ENCODE assay signal across 8 cellular contexts in genomic region chr7:106110885-106111670, GRCh38. TPM values are rescaled to one million over a fixed set of nuclear protein-coding genes. Genes with fewer than 3 reads are reported as not detected.
DNase-seq lines count a peak whose midpoint lies in the region; ATAC-seq and TF ChIP-seq lines count a peak whose summit lies in the region.

No MANE protein-coding gene starts in this region.

- peaks cover 61% of the 10 kb centered on the region for H3K36me3 ChIP-seq in DOHH2 (ENCODE audit: control insufficient read depth, low read length)
- H3K36me3 ChIP-seq in testis (ENCODE audit: low read depth, missing control alignments): no peaks in the 10 kb centered on the region

- H3K27me3 ChIP-seq in DOHH2 (ENCODE audit: control insufficient read depth, low read length) (no peaks in the 10 kb centered on the region), layer of hippocampus (ENCODE audit: control insufficient read depth, insufficient read depth, low read length) (no peaks in the 10 kb centered on the region), testis (no peaks in the 10 kb centered on the region)

- no peak for TF ChIP-seq CTCF in DOHH2 (IDR thresholded peaks at IDR 0.05; ENCODE audit: low read depth, low read length, poor library complexity, severe bottlenecking)
- TF ChIP-seq CTCF in astrocyte of the cerebellum (IDR thresholded peaks at IDR 0.05; ENCODE audit: low read depth, low read length, missing control alignments): no peak
- no peak for TF ChIP-seq CTCF in testis (IDR thresholded peaks at IDR 0.05)

- in situ Hi-C loops in astrocyte of the cerebellum (cut with HindIII; ENCODE audit: low sequenced_read_pairs): no loop called here

- no peaks in the 10 kb centered on the region for H3K9me3 ChIP-seq in DOHH2 (ENCODE audit: control insufficient read depth, insufficient read depth, low read length)
- H3K9me3 ChIP-seq in testis: no peaks in the 10 kb centered on the region

- 12% methylated on average over 21 of the region's 21 CpGs for WGBS in testis, 2 donors

- H3K27ac ChIP-seq in DOHH2 (ENCODE audit: low read depth, low read length): peak overlapping the region; percentile 88
- peak overlapping the region; percentile 95 for H3K27ac ChIP-seq in layer of hippocampus (ENCODE audit: low read depth, low read length)
- H3K27ac ChIP-seq in testis: peak overlapping the region; percentile 85 to 100

- H3K4me3 ChIP-seq in DOHH2 (ENCODE audit: low read length) (peak overlapping the region; percentile 81), astrocyte of the cerebellum (ENCODE audit: low read depth, low read length) (peak overlapping the region; percentile 64), testis (peak overlapping the region; percentile 89 to 91)

- H3K79me2 ChIP-seq in DOHH2 (ENCODE audit: control insufficient read depth, low read length): peaks cover 76% of the 10 kb centered on the region

- peaks cover 34% of the 10 kb centered on the region for H3F3A ChIP-seq in DOHH2 (ENCODE audit: control insufficient read depth, insufficient read depth)

- DNase-seq in M059J (ENCODE audit: low read depth): peak; percentile 53
- no peak for DNase-seq in astrocyte of the cerebellum (ENCODE audit: low read depth)
- DNase-seq in testis: no peak
- DNase-seq in NCI-H187 (lab: John Stamatoyannopoulos, UW): no peak

- H3K4me1 ChIP-seq in DOHH2 (ENCODE audit: control insufficient read depth, low read length) (peaks cover 78% of the 10 kb centered on the region), testis (peaks cover 27% of the 10 kb centered on the region)

- peaks cover 20% of the 10 kb centered on the region for H4K20me1 ChIP-seq in DOHH2 (ENCODE audit: control insufficient read depth, insufficient read depth, low read depth, low read length)

- H3K9me2 ChIP-seq in DOHH2 (replicated peaks; ENCODE audit: control insufficient read depth, low read length): no peaks in the 10 kb centered on the region

- peak overlapping the region; percentile 85 for H3K4me2 ChIP-seq in DOHH2 (ENCODE audit: low read length)

- ATAC-seq in HG02970 (IDR thresholded peaks at IDR 0.05; ENCODE audit: low FRiP score, unreplicated experiment) (no peak), HG02763 (IDR thresholded peaks at IDR 0.05; ENCODE audit: unreplicated experiment) (no peak)

- no peak for TF ChIP-seq POLR2A in testis (IDR thresholded peaks at IDR 0.05)

- intact Hi-C loops in testis (cut with DNase I; ENCODE audit: low total_unique reads): no loop called here

RNA-seq across cellular contexts. Expression of gene SYPL1, which starts 1.0 kb away (rescaled TPM):
- 69.0 and 98.5 TPM in 2 replicates for total RNA-seq in M059J (2014; rRNA removed; shearing (Covaris generic))
- total RNA-seq in testis: 100 to 1,000 TPM in 1 of 2 donors, 10 to 100 TPM in 1; 100.0 to 116 TPM
- 209 TPM for polyA plus RNA-seq in testis (ENCODE audit: insufficient read depth, low read depth, low replicate concordance)
